ENCODE assay signal across 11 cellular contexts in the genomic region with DNA sequence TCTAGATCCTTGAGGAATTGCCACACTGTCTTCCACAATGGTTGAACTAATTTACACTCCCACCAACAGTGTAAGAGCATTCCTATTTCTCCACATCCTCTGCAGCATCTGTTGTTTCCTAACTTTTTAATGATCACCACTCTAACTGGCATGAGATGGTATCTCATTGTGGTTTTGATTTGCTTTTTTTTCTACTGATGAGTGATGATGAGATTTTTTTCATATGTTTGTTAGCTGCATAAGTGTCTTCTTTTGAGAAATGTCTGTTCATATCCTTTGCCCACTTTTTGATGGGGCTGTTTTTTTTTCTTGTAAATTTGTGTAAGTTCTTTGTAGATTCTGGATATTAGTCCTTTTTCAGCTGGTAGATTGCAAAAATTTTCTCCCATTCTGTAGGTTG. TPM values are rescaled to one million over a fixed set of nuclear protein-coding genes. Genes with fewer than 3 reads are reported as not detected.
"Had no signal": no experiment of that assay in that cellular context is flagged by ENCODE, and none has a peak within 500 bp of the region (broad histone marks: within the 10 kb centered on the region; RNA-seq: fewer than 3 reads in every experiment).

No MANE protein-coding gene starts in this region.

RNA-seq across cellular contexts. Expression of gene DCN, which starts 24.7 kb away (rescaled TPM):
- total RNA-seq: activated CD4-positive, alpha-beta memory T cell treated with anti-CD3 and anti-CD28 coated beads, Interleukin-2, amount 10 ng/mL, durations not matched to agents 7 days and 5 days; activated CD4-positive, alpha-beta T cell treated with anti-CD3 and anti-CD28 coated beads for 36 hours; activated CD4-positive, alpha-beta T cell treated with anti-CD3 and anti-CD28 coated beads, Interleukin-2, amount 10 ng/mL, durations not matched to agents 7 days and 5 days; activated CD8-positive, alpha-beta memory T cell treated with anti-CD3 and anti-CD28 coated beads, Interleukin-2, amount 10 ng/mL, durations not matched to agents 7 days and 5 days; activated CD8-positive, alpha-beta T cell treated with anti-CD3 and anti-CD28 coated beads, Interleukin-2, amount 10 ng/mL, durations not matched to agents 7 days and 5 days; activated naive CD4-positive, alpha-beta T cell treated with anti-CD3 and anti-CD28 coated beads, Interleukin-2, amount 50 U/mL, for 72 hours; activated naive CD8-positive, alpha-beta T cell treated with anti-CD3 and anti-CD28 coated beads for 36 hours; activated T-helper 2 cell treated with anti-CD3 and anti-CD28 coated beads, Interferon-gamma antibody, Interleukin-2, Interleukin-4, amounts not matched to agents 10 μg/mL and 5 μg/mL and 100 μg/mL, durations not matched to agents 14 hours and 24 hours and 36 hours; T-helper 1 cell treated with Interleukin-12 subunit alpha and Interleukin-12 subunit beta and Interleukin-4 antibody, amounts not matched to agents 30 ng/mL and 1 ng/mL, for 36 hours; T-helper 17 cell; T-helper 2 cell treated with Interferon-gamma antibody and Interleukin-4, amounts not matched to agents 100 ng/mL and 5 ng/mL, for 36 hours had no signal
